ENCODE assay signal across 8 cellular contexts in genomic region chr10:91797874-91798735, GRCh38. TPM values are rescaled to one million over a fixed set of nuclear protein-coding genes. Genes with fewer than 3 reads are reported as not detected.
DNase-seq lines count a peak whose midpoint lies in the region; ATAC-seq and TF ChIP-seq lines count a peak whose summit lies in the region.

Gene TNKS2 (plus strand): TSS chr10:91798426. CDS start chr10:91798691, 265 bp downstream.

- ATAC-seq in GM21528 (IDR thresholded peaks at IDR 0.05; ENCODE audit: low FRiP score, unreplicated experiment) (peak; percentile 71), IMR-90 (ENCODE audit: low read depth) (peak; percentile 94)

- peak within 1 kb of the TSS; percentile 99 for H4K5ac ChIP-seq in IMR-90 (ENCODE audit: low read depth, low read length)

- H3K23ac ChIP-seq in IMR-90 (ENCODE audit: low read depth, low read length) = peak within 1 kb of the TSS; percentile 98

- H3K9ac ChIP-seq in IMR-90 (ENCODE audit: low read depth, low read length) = peak within 1 kb of the TSS; percentile 96

- TF ChIP-seq CTCF in IMR-90 (conservative IDR thresholded peaks at IDR 0.05; ENCODE audit: low read depth, low read length) = no peak
- TF ChIP-seq CTCF in epithelial cell of esophagus (IDR thresholded peaks at IDR 0.05; ENCODE audit: insufficient read depth, low read depth, low read length, missing control alignments) = no peak

- peak within 1 kb of the TSS; percentile 44; the same call in 1 of the 2 replicates for H2AK5ac ChIP-seq in IMR-90 (ENCODE audit: low read depth, low read length)

- H3K36me3 ChIP-seq in IMR-90 (ENCODE audit: control insufficient read depth, insufficient read depth, low read length) = peaks cover 2% of the 10 kb centered on the region

- peaks cover 26% of the 10 kb centered on the region; the same call in 1 of the 2 replicates for H4K20me1 ChIP-seq in IMR-90 (ENCODE audit: insufficient read depth, low read length)

- peak within 1 kb of the TSS; percentile 87 for H2BK120ac ChIP-seq in IMR-90 (ENCODE audit: low read depth, low read length)

- intact Hi-C loops in IMR-90 (cut with micrococcal nuclease) = loop anchor here (5.0 kb wide), 2 partner anchors 41 to 166 kb away; partner anchors contain the start of gene PPP1R3C

- in situ Hi-C loops in IMR-90 (cut with MboI; ENCODE audit: low sequenced_read_pairs) = no loop called here

- no peaks in the 10 kb centered on the region for H3K9me1 ChIP-seq in IMR-90 (ENCODE audit: insufficient read depth, low read length)

- WGBS in IMR-90 (ENCODE audit: extremely low coverage in 2 of 2, insufficient read length in 1 of 2), 2 experiments = 1% methylated on average over 19 of the region's 77 CpGs; no CpG with 5 or more reads in 1 of the 2 experiments

- POLR2A ChIA-PET in IMR-90 (lab: Charles Lee; ENCODE audit: unreplicated experiment) = interaction anchor here (0.5 to 1.0 kb wide), 3 partner anchors 16 to 443 kb away, joined by 3 to 5 read pairs (median 4); no protein-coding TSS in a partner anchor

- TF ChIP-seq POLR2A in IMR-90 (IDR thresholded peaks at IDR 0.05; ENCODE audit: low read depth, low read length) = peak; percentile 86

- dilution Hi-C loops in IMR-90 (cut with HindIII; ENCODE audit: low sequenced_read_pairs, unreplicated experiment) = no loop called here

- H4K91ac ChIP-seq in IMR-90 (ENCODE audit: insufficient read depth, low read depth, low read length) = peak within 1 kb of the TSS; percentile 90

- H3K9me3 ChIP-seq in IMR-90 (ENCODE audit: control insufficient read depth, insufficient read depth, low read length) = no peaks in the 10 kb centered on the region
- H3K9me3 ChIP-seq in mononuclear cell (ENCODE audit: low read depth, low read length) = no peaks in the 10 kb centered on the region

- DNase-seq in DMS114 treated with DMSO at 0.1 percent for 48 hours (lab: John Stamatoyannopoulos, UW; ENCODE audit: unreplicated experiment) (peak; percentile 92), IMR-90 (peak; percentile 91), OCI-M2 (lab: John Stamatoyannopoulos, UW; ENCODE audit: unreplicated experiment) (peak; percentile 79), activated T-cell treated with anti-CD3 and anti-CD28 coated beads for 4 hours (peak; percentile 84), epithelial cell of esophagus (ENCODE audit: low read depth) (peak; percentile 93)
- peak; percentile 90 to 93 for DNase-seq in stimulated activated CD8-positive, alpha-beta memory T cell treated with anti-CD3 and anti-CD28 coated beads, Interleukin-2, amount 100 ng/mL, for 48 hours (ENCODE audit: low read depth in 2 of 2)

- peak within 1 kb of the TSS; percentile 100 for H3K56ac ChIP-seq in IMR-90 (ENCODE audit: extremely low read depth, insufficient read depth, low read length)

- peak within 1 kb of the TSS; percentile 98 for H3K18ac ChIP-seq in IMR-90 (ENCODE audit: low read depth, low read length)

- peak within 1 kb of the TSS; percentile 41; the same call in 1 of the 3 replicates for H2BK15ac ChIP-seq in IMR-90 (ENCODE audit: low read depth, low read length)

- BruUV-seq in IMR-90 (replicated peaks; lab: Mats Ljungman, UMichigan) = no TSS peak

- peaks cover 8 to 37% of the 10 kb centered on the region in 2 experiments; a peak in 2 of 4 replicates for H3K79me1 ChIP-seq in IMR-90 (ENCODE audit: low read depth in 1 of 2, low read length in 2 of 2)

- H3K14ac ChIP-seq in IMR-90 (replicated peaks; ENCODE audit: low read depth, low read length) = peak within 1 kb of the TSS; percentile 99

- TF ChIP-seq RAD21 in IMR-90 (IDR thresholded peaks at IDR 0.05; ENCODE audit: low read length) = no peak

- peak within 1 kb of the TSS; percentile 98 for H3K4me2 ChIP-seq in IMR-90 (ENCODE audit: low read depth, low read length)

- peak within 1 kb of the TSS; percentile 96 to 99 for H4K8ac ChIP-seq in IMR-90 (ENCODE audit: low read depth in 2 of 2, low read length in 2 of 2)

- peak within 1 kb of the TSS; percentile 85 for H2AK9ac ChIP-seq in IMR-90 (replicated peaks; ENCODE audit: low read depth, low read length, poor library complexity)

- H3K4me1 ChIP-seq in IMR-90 (ENCODE audit: control insufficient read depth, insufficient read depth, low read length) (0 out of 2 replicates have a peak, but pooled peaks cover 2% of the 10 kb centered on the region), mononuclear cell (ENCODE audit: insufficient read depth, low read length) (peaks cover 45% of the 10 kb centered on the region)

- peak within 1 kb of the TSS; percentile 95 for H3K27ac ChIP-seq in IMR-90 (ENCODE audit: insufficient read depth, low read length)

- H3K27me3 ChIP-seq in IMR-90 (ENCODE audit: control insufficient read depth, insufficient read depth, low read length) (no peaks in the 10 kb centered on the region), mononuclear cell (ENCODE audit: insufficient read depth, low read length) (no peaks in the 10 kb centered on the region)

- H3K4me3 ChIP-seq in IMR-90 (ENCODE audit: insufficient read depth, low read depth, low read length) (peak within 1 kb of the TSS; percentile 92), epithelial cell of esophagus (ENCODE audit: low read length) (peak within 1 kb of the TSS; percentile 90), mononuclear cell (ENCODE audit: low read length) (peak within 1 kb of the TSS; percentile 94)

- peak within 1 kb of the TSS; percentile 92 for H3K4ac ChIP-seq in IMR-90 (ENCODE audit: low read depth, low read length)

- H2BK5ac ChIP-seq in IMR-90 (ENCODE audit: low read depth, low read length, poor library complexity, severe bottlenecking) = peak within 1 kb of the TSS; percentile 97

- peak within 1 kb of the TSS; percentile 84 for H2AFZ ChIP-seq in IMR-90 (replicated peaks; ENCODE audit: low read length, poor library complexity)

- CTCF ChIA-PET in IMR-90 (lab: Yijun Ruan, JAX) = interaction anchor here (0.6 kb wide), 1 partner anchor 919 kb away, joined by 8 read pairs; no protein-coding TSS in a partner anchor

- H2BK20ac ChIP-seq in IMR-90 (ENCODE audit: low read depth, low read length) = peak within 1 kb of the TSS; percentile 76; the same call in 1 of the 2 replicates

TF ChIP-seq in IMR-90, 13 proteins besides CTCF, POLR2A, EP300 and RAD21:
- TF ChIP-seq SMC3 (IDR thresholded peaks at IDR 0.05; ENCODE audit: low read depth, low read length) (no peak), NFE2L2 (IDR thresholded peaks at IDR 0.05; ENCODE audit: low read depth, low read length) (no peak), ELK1 (IDR thresholded peaks at IDR 0.05; ENCODE audit: borderline replicate concordance, low read depth, low read length) (no peak), MAFK (IDR thresholded peaks at IDR 0.05; ENCODE audit: low read depth, low read length) (no peak), CEBPB (IDR thresholded peaks at IDR 0.05; ENCODE audit: low read depth, low read length) (no peak), CHD1 (IDR thresholded peaks at IDR 0.05; ENCODE audit: low read depth, low read length) (no peak), FOS (IDR thresholded peaks at IDR 0.05; ENCODE audit: low read depth, low read length) (no peak), BHLHE40 (IDR thresholded peaks at IDR 0.05; ENCODE audit: low read depth, low read length) (peak; percentile 92), RCOR1 (IDR thresholded peaks at IDR 0.05; ENCODE audit: insufficient replicate concordance, low read length) (no peak), RFX5 (IDR thresholded peaks at IDR 0.05; ENCODE audit: low read depth, low read length) (0 out of 2 replicates have a peak, but pooled peaks have one; percentile 10), USF2 (IDR thresholded peaks at IDR 0.05; ENCODE audit: low read depth, low read length) (peak; percentile 98), MAZ (IDR thresholded peaks at IDR 0.05; ENCODE audit: borderline replicate concordance, low read depth, low read length) (peak; percentile 65; the same call in 1 of the 2 replicates), MXI1 (IDR thresholded peaks at IDR 0.05; ENCODE audit: borderline replicate concordance, low read depth, low read length) (0 out of 2 replicates have a peak, but pooled peaks have one; percentile 68)
TF ChIP-seq in IMR-90: peak in this region for 5.

RNA-seq across cellular contexts. Expression of gene TNKS2, which starts in this region (rescaled TPM):
- 41.4 and 49.4 TPM in 2 replicates for total RNA-seq in IMR-90 (2012; rRNA removed)
- polyA plus RNA-seq in IMR-90 (2012; rRNA removed) = 13.3 and 17.0 TPM in 2 replicates
- 3.5 and 4.6 TPM in 2 replicates for polyA plus RNA-seq in IMR-90 (2012; cell fraction: cytosol; rRNA removed)
- 4.7 and 22.3 TPM in 2 replicates for polyA plus RNA-seq in IMR-90 (2012; cell fraction: nucleus; rRNA removed; ENCODE audit: low replicate concordance)
- 71.5 TPM for total RNA-seq in mononuclear cell

Comparison
In these comparisons a context has a peak if more than half of its experiments do, and no peak if none do; other contexts are left out.
1. Peak in every context shown above with its lines: DNase-seq, ATAC-seq, H3K4me3 ChIP-seq and H3K27ac ChIP-seq.